10 cellular contexts compared by ENCODE assay signal in the genomic region with DNA sequence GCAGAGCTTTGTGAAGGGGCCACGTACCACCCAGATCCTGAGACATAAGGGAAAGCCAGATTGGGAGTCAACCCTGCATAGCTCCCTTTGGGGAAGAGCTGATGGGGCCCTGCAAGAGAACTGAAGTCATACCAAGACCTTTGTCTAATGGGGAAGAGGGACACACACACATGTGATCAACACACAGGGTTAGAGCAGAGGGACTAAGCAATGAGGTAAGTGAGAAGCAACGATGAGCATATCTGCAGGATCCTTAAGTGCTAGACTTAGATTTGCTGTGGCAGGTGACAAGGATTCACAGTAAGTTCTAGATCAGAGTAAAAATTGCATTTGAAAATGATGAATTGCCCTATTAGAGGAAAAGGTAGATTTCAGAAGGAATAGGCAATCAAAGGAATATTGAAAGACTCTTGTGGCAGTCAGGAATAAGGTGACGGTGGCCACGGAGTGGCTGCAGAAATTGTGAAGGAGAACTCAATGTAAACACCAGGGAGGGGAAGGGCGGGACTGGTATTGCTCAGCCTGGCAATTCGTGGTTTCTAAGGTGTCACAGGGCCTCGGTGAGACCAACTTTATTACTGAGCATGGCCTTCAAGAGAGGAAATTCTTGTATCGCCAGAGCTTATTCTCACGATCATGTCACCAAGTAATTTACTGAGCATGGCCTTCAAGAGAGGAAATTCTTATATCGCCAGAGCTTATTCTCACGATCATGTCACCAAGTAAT. TPM values are rescaled to one million over a fixed set of nuclear protein-coding genes. Genes with fewer than 3 reads are reported as not detected.
A peak's percentile ranks its signal among the peaks of the same experiment; 100 is the strongest.
DNase-seq lines count a peak whose midpoint lies in the region; ATAC-seq, FAIRE-seq and TF ChIP-seq lines count a peak whose summit lies in the region.
"Not testable (repeated sequence)": the region's sequence is repeated elsewhere in the genome, so short reads cannot be mapped to it uniquely, and the experiment has no call there.
"Had no signal": no experiment of that assay in that cellular context is flagged by ENCODE, and none has a peak within 500 bp of the region (broad histone marks: within the 10 kb centered on the region; RNA-seq: fewer than 3 reads in every experiment).

No MANE protein-coding gene starts in this region.

- not testable (repeated sequence) for TF ChIP-seq CTCF in CD14-positive monocyte (IDR thresholded peaks at IDR 0.05); PC-3 (conservative IDR thresholded peaks at IDR 0.05; ENCODE audit: low read depth, low read length); K562 (IDR thresholded peaks at IDR 0.05 in 2 of 3, conservative IDR thresholded peaks at IDR 0.05 in 1 of 3; ENCODE audit: insufficient read depth in 2 of 3, low read depth in 1 of 3, low read length in 3 of 3); natural killer cell (IDR thresholded peaks at IDR 0.05)

- not testable (repeated sequence) for TF ChIP-seq EP300 in K562 (IDR thresholded peaks at IDR 0.05; ENCODE audit: low read length)

- not testable (repeated sequence) for H3K9me3 Mint-ChIP-seq in CD14-positive monocyte; activated CD8-positive, alpha-beta T cell treated with anti-CD3 and anti-CD28 coated beads, Interleukin-2, amount 10 ng/mL, durations not matched to agents 7 days and 5 days (ENCODE audit: insufficient read depth); natural killer cell

- FAIRE-seq in K562 (lab: Jason Lieb, UNC): not testable (repeated sequence)

- not testable (repeated sequence) for BruUV-seq in PC-3 (replicated peaks; lab: Mats Ljungman, UMichigan); K562 (replicated peaks; lab: Mats Ljungman, UMichigan)

- not testable (repeated sequence) for DNase-seq in CD14-positive monocyte (ENCODE audit: low spot score); PC-3; activated CD8-positive, alpha-beta T cell treated with anti-CD3 and anti-CD28 coated beads, Interleukin-2, amount 10 ng/mL, durations not matched to agents 7 days and 5 days; K562 (ENCODE audit: extremely low read depth in 1 of 4, low spot score in 3 of 4); natural killer cell
- DNase-seq in HT-29 (ENCODE audit: low spot score) (peak; percentile 63), left colon (peak in 1 of 2 donors; percentile 32)

- H3K9me3 ChIP-seq in PC-3 (ENCODE audit: low read length); K562 (replicated peaks; ENCODE audit: control insufficient read depth, insufficient read depth, low read depth, low read length): not testable (repeated sequence)

- H3K27me3 ChIP-seq in PC-3 (ENCODE audit: low read length); K562 (ENCODE audit: control insufficient read depth in 2 of 2, insufficient read depth in 2 of 2, low read length in 2 of 2): not testable (repeated sequence)

- H3K4me1 Mint-ChIP-seq in CD14-positive monocyte (peaks cover 60% of the 10 kb centered on the region), natural killer cell (peaks cover 70 to 85% of the 10 kb centered on the region in 2 donors)
- peaks cover 59% of the 10 kb centered on the region for H3K4me1 Mint-ChIP-seq in activated CD8-positive, alpha-beta T cell treated with anti-CD3 and anti-CD28 coated beads, Interleukin-2, amount 10 ng/mL, durations not matched to agents 7 days and 5 days (ENCODE audit: low read depth)

- in situ Hi-C loops in K562 (cut with MboI): not testable (repeated sequence)

- intact Hi-C loops in CD14-positive monocyte (cut with micrococcal nuclease); PC-3 (cut with micrococcal nuclease); K562 (cut with micrococcal nuclease); left colon (cut with DNase I, micrococcal nuclease): not testable (repeated sequence)
- intact Hi-C loops in natural killer cell (cut with micrococcal nuclease): loop anchor here (10.0 kb wide), 3 partner anchors 180 to 790 kb away; partner anchors contain the start of genes FCER1G and FCRLB

- H3K9me2 ChIP-seq in PC-3 (replicated peaks; ENCODE audit: low read length): not testable (repeated sequence)

- peaks cover 2 to 11% (median 2%) of the 10 kb centered on the region in 3 donors for H3K27me3 Mint-ChIP-seq in CD14-positive monocyte (ENCODE audit: low read depth in 3 of 3)
- not testable (repeated sequence) for H3K27me3 Mint-ChIP-seq in activated CD8-positive, alpha-beta T cell treated with anti-CD3 and anti-CD28 coated beads, Interleukin-2, amount 10 ng/mL, durations not matched to agents 7 days and 5 days (ENCODE audit: low read depth); natural killer cell (ENCODE audit: low read depth in 2 of 2)

- H3K4me2 ChIP-seq in PC-3 (ENCODE audit: low read length); K562 (ENCODE audit: insufficient read depth, low read length): not testable (repeated sequence)

- ATAC-seq in PC-3 (0 out of 2 replicates have a peak, but pooled peaks have one; percentile 18), left colon (peak; percentile 94), natural killer cell (peak; percentile 32 to 58 (median 33))
- ATAC-seq in activated CD8-positive, alpha-beta T cell treated with anti-CD3 and anti-CD28 coated beads, Interleukin-2, amount 10 ng/mL, durations not matched to agents 7 days and 5 days; K562: not testable (repeated sequence)

- H3K4me3 ChIP-seq in PC-3 (ENCODE audit: low read length); K562: not testable (repeated sequence)

- H3K27ac Mint-ChIP-seq in CD14-positive monocyte: peak overlapping the region in 4 of 7 donors; percentile 18 to 82 (median 52)
- peak overlapping the region; percentile 47 for H3K27ac Mint-ChIP-seq in activated CD8-positive, alpha-beta T cell treated with anti-CD3 and anti-CD28 coated beads, Interleukin-2, amount 10 ng/mL, durations not matched to agents 7 days and 5 days
- peak overlapping the region; percentile 97 to 100 for H3K27ac Mint-ChIP-seq in natural killer cell

- not testable (repeated sequence) for H3K4me1 ChIP-seq in PC-3 (ENCODE audit: insufficient read depth, low read length)
- peaks cover 0 to 18% of the 10 kb centered on the region in 2 experiments; a peak in 4 of 5 replicates for H3K4me1 ChIP-seq in K562 (replicated peaks in 1 of 2; ENCODE audit: control insufficient read depth in 2 of 2, insufficient read depth in 2 of 2, low read length in 2 of 2)

- not testable (repeated sequence) for H2AFZ ChIP-seq in PC-3 (ENCODE audit: low read length)
- H2AFZ ChIP-seq in K562 (ENCODE audit: low read depth, low read length): peak overlapping the region; percentile 68

- H3K9ac ChIP-seq in PC-3 (ENCODE audit: low read length); K562 (ENCODE audit: insufficient read depth in 1 of 2, low read depth in 2 of 2, low read length in 2 of 2): not testable (repeated sequence)

- H3K4me3 Mint-ChIP-seq in CD14-positive monocyte (peak overlapping the region; percentile 24 to 76), natural killer cell (peak overlapping the region; percentile 86)
- H3K4me3 Mint-ChIP-seq in activated CD8-positive, alpha-beta T cell treated with anti-CD3 and anti-CD28 coated beads, Interleukin-2, amount 10 ng/mL, durations not matched to agents 7 days and 5 days: not testable (repeated sequence)

- 49% methylated on average over 10 of the region's 11 CpGs for WGBS in K562 (ENCODE audit: insufficient coverage, low coverage, missing lambda C conversion rate)

- not testable (repeated sequence) for H4K20me1 ChIP-seq in PC-3 (ENCODE audit: low read length); K562 (replicated peaks; ENCODE audit: control insufficient read depth, insufficient read depth, low read length)

- H3K9me1 ChIP-seq in K562 (ENCODE audit: control insufficient read depth, insufficient read depth, low read length): not testable (repeated sequence)

- TF ChIP-seq RAD21 in K562 (CRISPR knock-in tag; conservative IDR thresholded peaks at IDR 0.05 in 1 of 2, IDR thresholded peaks at IDR 0.05 in 1 of 2): not testable (repeated sequence)

- H3K36me3 Mint-ChIP-seq in CD14-positive monocyte: peaks cover 9 to 31% of the 10 kb centered on the region in 2 donors
- H3K36me3 Mint-ChIP-seq in activated CD8-positive, alpha-beta T cell treated with anti-CD3 and anti-CD28 coated beads, Interleukin-2, amount 10 ng/mL, durations not matched to agents 7 days and 5 days (ENCODE audit: low read depth); natural killer cell: not testable (repeated sequence)

- CTCF ChIA-PET in PC-3 (lab: Charles Lee): interaction anchor here (0.6 kb wide), 1 partner anchor 34 kb away, joined by 4 read pairs; no protein-coding TSS in a partner anchor
- CTCF ChIA-PET in activated CD8-positive, alpha-beta T cell treated with anti-CD3 and anti-CD28 coated beads, Interleukin-2, amount 10 ng/mL, durations not matched to agents 7 days and 5 days (lab: Charles Lee); K562 (lab: Yijun Ruan, JAX; ENCODE audit: low intra/inter-chr PET ratio): not testable (repeated sequence)

- H3K79me2 ChIP-seq in PC-3 (ENCODE audit: low read length); K562 (ENCODE audit: control insufficient read depth, insufficient read depth, low read length): not testable (repeated sequence)

- POLR2A ChIA-PET in PC-3 (lab: Charles Lee; ENCODE audit: unreplicated experiment); K562 (lab: Yijun Ruan, JAX): not testable (repeated sequence)
- POLR2A ChIA-PET in activated CD8-positive, alpha-beta T cell treated with anti-CD3 and anti-CD28 coated beads, Interleukin-2, amount 10 ng/mL, durations not matched to agents 7 days and 5 days (lab: Charles Lee): interaction anchor here (0.6 kb wide), 1 partner anchor 54 kb away, joined by 3 read pairs; no protein-coding TSS in a partner anchor

- not testable (repeated sequence) for H3K27ac ChIP-seq in PC-3 (ENCODE audit: low read length); K562 (ENCODE audit: extremely low read depth, low read depth, low read length)

- not testable (repeated sequence) for TF ChIP-seq POLR2A in K562 (conservative IDR thresholded peaks at IDR 0.05)

- not testable (repeated sequence) for H3F3A ChIP-seq in PC-3 (ENCODE audit: low read length, unreplicated experiment)

- H3K36me3 ChIP-seq in PC-3 (ENCODE audit: low read depth, low read length); K562 (ENCODE audit: control insufficient read depth, insufficient read depth, low read length): not testable (repeated sequence)

RNA-seq across cellular contexts. Expression of gene FCGR3A, which starts 4.5 kb away (rescaled TPM):
- polyA plus RNA-seq in CD14-positive monocyte (100 to 1,000 TPM in 1 of 2 donors, 10 to 100 TPM in 1; 35.9 to 131 TPM), K562 (2011; rRNA removed) (0.24 and 0.32 TPM in 2 replicates), K562 (2014; fragmentation: Illumina TruSeq; extraction: Trizol) (0.11 TPM in 1 of 2 replicates, not detected in the other), K562 (2014; fragmentation: Nextera tagmentation; extraction: Ambion mirVana) (under 1 TPM; 0.04 to 0.15 TPM), K562 (2014; rRNA removed) (0.04 and 0.13 TPM in 2 replicates)
- total RNA-seq in HT-29 (2014; rRNA removed; shearing (Covaris generic)): not detected in 2 replicates
- total RNA-seq in PC-3 (2014; rRNA removed) (not detected in 2 replicates), K562 (2014; rRNA removed) (0.12 TPM in 1 of 2 replicates, not detected in the other), K562 (2014; rRNA removed; fragmentation: Illumina TruSeq; extraction: Trizol) (not detected in 2 replicates), K562 (2015; rRNA removed; fragmentation: Illumina TruSeq; extraction: Trizol) (0.11 TPM in 2 replicates), K562 (2021) (0.29 and 0.56 TPM in 2 replicates), left colon (10 to 100 TPM in 1 of 2 donors, 1 to 10 TPM in 1; 3.7 to 11.7 TPM), natural killer cell (100 to 1,000 TPM; 557 to 892 (median 848) TPM)
- under 1 TPM; 0.50 to 0.52 TPM for total RNA-seq in activated CD8-positive, alpha-beta T cell treated with anti-CD3 and anti-CD28 coated beads, Interleukin-2, amount 10 ng/mL, durations not matched to agents 7 days and 5 days
- total RNA-seq in K562 (2011; cell fraction: chromatin; rRNA removed; ENCODE audit: low replicate concordance): 0.81 and 1.4 TPM in 2 replicates
- 0.39 and 0.67 TPM in 2 replicates for total RNA-seq in K562 (2011; cell fraction: nucleolus; rRNA removed)
- total RNA-seq in K562 (2011; cell fraction: nucleoplasm; rRNA removed): 1.2 and 1.7 TPM in 2 replicates
- polyA plus RNA-seq in K562 (2011; cell fraction: cytosol; rRNA removed): 0.04 and 0.18 TPM in 2 replicates
- polyA plus RNA-seq in K562 (2011; cell fraction: nucleus; rRNA removed): 0.37 and 0.51 TPM in 2 replicates
- 0.21 TPM in 2 replicates for polyA plus RNA-seq in K562 (2012)
- 0.45 and 0.49 TPM in 2 replicates for polyA minus RNA-seq in K562 (2011; rRNA and poly(A)+ RNA removed)
- not detected in 2 replicates for polyA minus RNA-seq in K562 (2011; cell fraction: cytosol; rRNA and poly(A)+ RNA removed)
- 0.54 and 1.1 TPM in 2 replicates for polyA minus RNA-seq in K562 (2011; cell fraction: nucleus; rRNA and poly(A)+ RNA removed)
- total RNA-seq: IMR-90, LHCN-M2 had no signal
- polyA plus RNA-seq: AG04450, IMR-90 had no signal

RNA-seq across cellular contexts. Expression of gene HSPA6, which starts 20.8 kb away (rescaled TPM):
- polyA plus RNA-seq in CD14-positive monocyte (10 to 100 TPM in 1 of 2 donors, 1 to 10 TPM in 1; 3.4 to 19.3 TPM), K562 (2011; rRNA removed) (10.0 and 14.3 TPM in 2 replicates), K562 (2014; fragmentation: Illumina TruSeq; extraction: Trizol) (2.3 and 2.7 TPM in 2 replicates), K562 (2014; fragmentation: Nextera tagmentation; extraction: Ambion mirVana) (under 1 TPM; 0.15 to 0.21 TPM), K562 (2014; rRNA removed) (4.6 and 4.7 TPM in 2 replicates)
- 0.70 and 1.1 TPM in 2 replicates for total RNA-seq in HT-29 (2014; rRNA removed; shearing (Covaris generic))
- total RNA-seq in PC-3 (2014; rRNA removed) (3.8 and 4.3 TPM in 2 replicates), K562 (2014; rRNA removed) (3.0 and 3.3 TPM in 2 replicates), K562 (2014; rRNA removed; fragmentation: Illumina TruSeq; extraction: Trizol) (1.1 and 1.6 TPM in 2 replicates), K562 (2015; rRNA removed; fragmentation: Illumina TruSeq; extraction: Trizol) (2.3 and 2.4 TPM in 2 replicates), K562 (2021) (3.0 and 3.9 TPM in 2 replicates), left colon (1 to 10 TPM in 1 of 2 donors, under 1 TPM in 1; 0.64 to 1.4 TPM), natural killer cell (1 to 10 TPM; 5.8 to 6.5 (median 6.0) TPM)
- total RNA-seq in activated CD8-positive, alpha-beta T cell treated with anti-CD3 and anti-CD28 coated beads, Interleukin-2, amount 10 ng/mL, durations not matched to agents 7 days and 5 days: 1 to 10 TPM in 1 of 2 experiments, under 1 TPM in 1; 0.94 to 1.1 TPM
- 16.7 and 32.8 TPM in 2 replicates for total RNA-seq in K562 (2011; cell fraction: chromatin; rRNA removed; ENCODE audit: low replicate concordance)
- 22.5 and 30.7 TPM in 2 replicates for total RNA-seq in K562 (2011; cell fraction: nucleolus; rRNA removed)
- total RNA-seq in K562 (2011; cell fraction: nucleoplasm; rRNA removed): 11.7 and 19.8 TPM in 2 replicates
- 14.1 and 14.5 TPM in 2 replicates for polyA plus RNA-seq in K562 (2011; cell fraction: cytosol; rRNA removed)
- polyA plus RNA-seq in K562 (2011; cell fraction: nucleus; rRNA removed): 74.9 and 104 TPM in 2 replicates
- polyA plus RNA-seq in K562 (2012): 5.0 and 15.7 TPM in 2 replicates
- polyA minus RNA-seq in K562 (2011; rRNA and poly(A)+ RNA removed): 5.8 and 5.9 TPM in 2 replicates
- polyA minus RNA-seq in K562 (2011; cell fraction: cytosol; rRNA and poly(A)+ RNA removed): 2.6 and 3.2 TPM in 2 replicates
- polyA minus RNA-seq in K562 (2011; cell fraction: nucleus; rRNA and poly(A)+ RNA removed): 10.4 and 13.9 TPM in 2 replicates

RNA-seq across cellular contexts. Expression of gene FCGR2A, which starts 39.9 kb away (rescaled TPM):
- polyA plus RNA-seq in CD14-positive monocyte (100 to 1,000 TPM; 281 to 588 TPM), K562 (2011; rRNA removed) (373 and 504 TPM in 2 replicates), K562 (2014; fragmentation: Illumina TruSeq; extraction: Trizol) (147 and 151 TPM in 2 replicates), K562 (2014; fragmentation: Nextera tagmentation; extraction: Ambion mirVana) (100 to 1,000 TPM in 1 of 2 experiments, 10 to 100 TPM in 1; 80.0 to 112 TPM), K562 (2014; rRNA removed) (124 and 132 TPM in 2 replicates)
- not detected in 2 replicates for total RNA-seq in HT-29 (2014; rRNA removed; shearing (Covaris generic))
- total RNA-seq in PC-3 (2014; rRNA removed) (0.73 and 0.98 TPM in 2 replicates), K562 (2014; rRNA removed) (101 and 112 TPM in 2 replicates), K562 (2014; rRNA removed; fragmentation: Illumina TruSeq; extraction: Trizol) (113 and 127 TPM in 2 replicates), K562 (2015; rRNA removed; fragmentation: Illumina TruSeq; extraction: Trizol) (117 and 130 TPM in 2 replicates), K562 (2021) (84.4 and 97.8 TPM in 2 replicates), left colon (10 to 100 TPM in 1 of 2 donors, 1 to 10 TPM in 1; 5.5 to 17.4 TPM), natural killer cell (10 to 100 TPM in 2 of 3 donors, 1 to 10 TPM in 1; 7.5 to 34.6 (median 13.9) TPM)
- under 1 TPM in 1 of 2 experiments, not detected in 1; 0.21 TPM for total RNA-seq in activated CD8-positive, alpha-beta T cell treated with anti-CD3 and anti-CD28 coated beads, Interleukin-2, amount 10 ng/mL, durations not matched to agents 7 days and 5 days
- total RNA-seq in K562 (2011; cell fraction: chromatin; rRNA removed; ENCODE audit: low replicate concordance): 389 and 599 TPM in 2 replicates
- 541 and 613 TPM in 2 replicates for total RNA-seq in K562 (2011; cell fraction: nucleolus; rRNA removed)
- total RNA-seq in K562 (2011; cell fraction: nucleoplasm; rRNA removed): 545 and 616 TPM in 2 replicates
- polyA plus RNA-seq in K562 (2011; cell fraction: cytosol; rRNA removed): 431 and 516 TPM in 2 replicates
- 298 and 350 TPM in 2 replicates for polyA plus RNA-seq in K562 (2011; cell fraction: nucleus; rRNA removed)
- 85.7 and 203 TPM in 2 replicates for polyA plus RNA-seq in K562 (2012)
- 536 and 660 TPM in 2 replicates for polyA minus RNA-seq in K562 (2011; rRNA and poly(A)+ RNA removed)
- 195 and 278 TPM in 2 replicates for polyA minus RNA-seq in K562 (2011; cell fraction: cytosol; rRNA and poly(A)+ RNA removed)
- 253 and 509 TPM in 2 replicates for polyA minus RNA-seq in K562 (2011; cell fraction: nucleus; rRNA and poly(A)+ RNA removed)
- total RNA-seq: LHCN-M2 had no signal

Comparison
In these comparisons a context has a peak if more than half of its experiments do, and no peak if none do; other contexts are left out.
1. H3K27ac Mint-ChIP-seq: peak in every context shown above with its lines; median percentile 98 in natural killer cell; 52 in CD14-positive monocyte; 47 in activated CD8-positive, alpha-beta T cell treated with anti-CD3 and anti-CD28 coated beads, Interleukin-2, amount 10 ng/mL, durations not matched to agents 7 days and 5 days.
2. RNA of gene FCGR3A, which starts 4.5 kb away (total RNA-seq): 557 to 892 TPM in natural killer cell; 3.7 to 11.7 TPM in left colon, 0.50 to 0.52 TPM in activated CD8-positive, alpha-beta T cell treated with anti-CD3 and anti-CD28 coated beads, Interleukin-2, amount 10 ng/mL, durations not matched to agents 7 days and 5 days, 0.11 to 1.7 TPM in K562, not detected in HT-29 and not detected in PC-3; every median in the first group is over 10 times any median in the second.